ENCODE assay signal across 22 cellular contexts in genomic region chr6:151143337-151143736, GRCh38.
DNase-seq lines count a peak whose midpoint lies in the region; ATAC-seq, FAIRE-seq and TF ChIP-seq lines count a peak whose summit lies in the region.
"Had no signal": no experiment of that assay in that cellular context is flagged by ENCODE, and none has a peak within 500 bp of the region (broad histone marks: within the 10 kb centered on the region; RNA-seq: fewer than 3 reads in every experiment).

No MANE protein-coding gene starts in this region.

- DNase-seq in GM23338 (ENCODE audit: low spot score) (no peak), astrocyte (ENCODE audit: low read depth) (no peak), mesenchymal stem cell (no peak), islet precursor cell (no peak)
- no peak for DNase-seq in stimulated activated effector memory CD8-positive, alpha-beta T cell treated with anti-CD3 and anti-CD28 coated beads, Interleukin-12 subunit alpha, Interleukin-12 subunit beta, amount 100 ng/mL, for 72 hours (ENCODE audit: low spot score in 2 of 2)
- DNase-seq: CD4-positive, CD25-positive, alpha-beta regulatory T cell; COR-L47; DMS79; Kasumi-1; NCI-H1417; NCI-H1694 treated with DMSO at 0.1 percent for 48 hours; NCI-H2081 treated with DMSO at 0.1 percent for 48 hours; NCI-H2171 treated with DMSO at 0.1 percent for 48 hours; NCI-H524 treated with DMSO at 0.1 percent for 48 hours; NCI-H82; OCI-M1; Right ventricle myocardium superior had no signal

- no peak overlapping the region for H2BK15ac ChIP-seq in mesenchymal stem cell (ENCODE audit: low read depth, poor library complexity, severe bottlenecking)

- H2AFZ ChIP-seq in GM23338 (peak overlapping the region; percentile 92), astrocyte (ENCODE audit: low read depth, low read length) (peak overlapping the region; percentile 14), mesenchymal stem cell (ENCODE audit: low read depth, low read length) (no peak overlapping the region)

- H3K4me2 ChIP-seq in GM23338 = no peak overlapping the region
- H3K4me2 ChIP-seq in astrocyte (ENCODE audit: low read length) = peak overlapping the region; percentile 0
- no peak overlapping the region for H3K4me2 ChIP-seq in mesenchymal stem cell (ENCODE audit: low read length, poor library complexity, severe bottlenecking)
- H3K4me2 ChIP-seq: A549 had no signal

- H3K4me1 Mint-ChIP-seq in GM23338 = peaks cover 10% of the 10 kb centered on the region
- peaks cover 7% of the 10 kb centered on the region for H3K4me1 Mint-ChIP-seq in astrocyte (ENCODE audit: low read depth, unreplicated experiment)
- no peaks in the 10 kb centered on the region for H3K4me1 Mint-ChIP-seq in stimulated activated effector memory CD8-positive, alpha-beta T cell treated with anti-CD3 and anti-CD28 coated beads, Interleukin-12 subunit alpha, Interleukin-12 subunit beta, amount 100 ng/mL, for 72 hours
- H3K4me1 Mint-ChIP-seq: B cell; CD4-positive, CD25-positive, alpha-beta regulatory T cell had no signal

- H3K36me3 ChIP-seq in GM23338 (ENCODE audit: insufficient read depth) (no peaks in the 10 kb centered on the region), astrocyte (ENCODE audit: insufficient read depth, low read length) (no peaks in the 10 kb centered on the region), mesenchymal stem cell (ENCODE audit: control insufficient read depth in 1 of 2, insufficient read depth in 2 of 2, low read depth in 1 of 2, low read length in 2 of 2) (no peaks in the 10 kb centered on the region)

- H3K9ac ChIP-seq in astrocyte (ENCODE audit: low read length) (no peak overlapping the region), mesenchymal stem cell (ENCODE audit: low read length) (no peak overlapping the region)

- H4K20me1 ChIP-seq in GM23338 (replicated peaks; ENCODE audit: insufficient read depth) (no peaks in the 10 kb centered on the region), astrocyte (ENCODE audit: insufficient read depth, low read length) (no peaks in the 10 kb centered on the region)

- no peak overlapping the region for H3K18ac ChIP-seq in mesenchymal stem cell (ENCODE audit: low read depth in 1 of 2, low read length in 2 of 2)

- H3K27ac Mint-ChIP-seq in GM23338 (peak overlapping the region; percentile 53; the same call in 1 of the 2 replicates), astrocyte (ENCODE audit: unreplicated experiment) (no peak overlapping the region)
- peak overlapping the region; percentile 10 for H3K27ac Mint-ChIP-seq in stimulated activated effector memory CD8-positive, alpha-beta T cell treated with anti-CD3 and anti-CD28 coated beads, Interleukin-12 subunit alpha, Interleukin-12 subunit beta, amount 100 ng/mL, for 72 hours
- H3K27ac Mint-ChIP-seq: B cell; CD4-positive, CD25-positive, alpha-beta regulatory T cell had no signal

- no peaks in the 10 kb centered on the region for H3K79me1 ChIP-seq in mesenchymal stem cell (replicated peaks; ENCODE audit: low read length, poor library complexity, severe bottlenecking)

- H3K27me3 ChIP-seq in GM23338 (ENCODE audit: insufficient read depth) (no peaks in the 10 kb centered on the region), astrocyte (ENCODE audit: insufficient read depth, low read length) (no peaks in the 10 kb centered on the region), mesenchymal stem cell (ENCODE audit: control insufficient read depth in 1 of 2, insufficient read depth in 1 of 2, low read length in 2 of 2) (no peaks in the 10 kb centered on the region)

- H2BK120ac ChIP-seq in mesenchymal stem cell (ENCODE audit: low read depth, low read length) = no peak overlapping the region

- H2BK5ac ChIP-seq in mesenchymal stem cell (ENCODE audit: low read depth, low read length, poor library complexity, severe bottlenecking) = no peak overlapping the region

- H3K9me3 Mint-ChIP-seq in GM23338 = peaks cover 6% of the 10 kb centered on the region; the same call in 2 of the 3 replicates
- peaks cover 2% of the 10 kb centered on the region for H3K9me3 Mint-ChIP-seq in astrocyte (ENCODE audit: unreplicated experiment)
- H3K9me3 Mint-ChIP-seq in stimulated activated effector memory CD8-positive, alpha-beta T cell treated with anti-CD3 and anti-CD28 coated beads, Interleukin-12 subunit alpha, Interleukin-12 subunit beta, amount 100 ng/mL, for 72 hours = peaks cover 2% of the 10 kb centered on the region

- H2AK5ac ChIP-seq in mesenchymal stem cell (ENCODE audit: low read length, severe bottlenecking) = peak overlapping the region; percentile 61

- peaks cover 4% of the 10 kb centered on the region; the same call in 1 of the 2 replicates for H3K4me1 ChIP-seq in GM23338 (ENCODE audit: insufficient read depth)
- H3K4me1 ChIP-seq in astrocyte (ENCODE audit: insufficient read depth, low read length) = peaks cover 7% of the 10 kb centered on the region
- H3K4me1 ChIP-seq in mesenchymal stem cell (ENCODE audit: control insufficient read depth, insufficient read depth, low read depth, low read length) = peaks cover 20% of the 10 kb centered on the region
- H3K4me1 ChIP-seq: A549 had no signal

- no peak for FAIRE-seq in astrocyte (lab: Jason Lieb, UNC)
- FAIRE-seq: A549, H54 had no signal

- H3K36me3 Mint-ChIP-seq in GM23338 (ENCODE audit: low read depth) (peaks cover 2% of the 10 kb centered on the region; the same call in 1 of the 3 replicates), astrocyte (ENCODE audit: low read depth, unreplicated experiment) (no peaks in the 10 kb centered on the region)
- no peaks in the 10 kb centered on the region for H3K36me3 Mint-ChIP-seq in stimulated activated effector memory CD8-positive, alpha-beta T cell treated with anti-CD3 and anti-CD28 coated beads, Interleukin-12 subunit alpha, Interleukin-12 subunit beta, amount 100 ng/mL, for 72 hours
- H3K36me3 Mint-ChIP-seq: CD4-positive, CD25-positive, alpha-beta regulatory T cell had no signal

- H3K14ac ChIP-seq in mesenchymal stem cell (ENCODE audit: low read length in 2 of 2) = peak overlapping the region in 1 of 2 experiments; percentile 18

- TF ChIP-seq CTCF in GM23338 (conservative IDR thresholded peaks at IDR 0.05; ENCODE audit: low read depth in 2 of 2) (no peak), astrocyte (IDR thresholded peaks at IDR 0.05; ENCODE audit: insufficient read depth, low read depth, low read length) (no peak)

- H3K4me3 Mint-ChIP-seq in GM23338 (no peak overlapping the region), astrocyte (ENCODE audit: unreplicated experiment) (no peak overlapping the region)
- no peak overlapping the region for H3K4me3 Mint-ChIP-seq in stimulated activated effector memory CD8-positive, alpha-beta T cell treated with anti-CD3 and anti-CD28 coated beads, Interleukin-12 subunit alpha, Interleukin-12 subunit beta, amount 100 ng/mL, for 72 hours
- H3K4me3 Mint-ChIP-seq: B cell; CD4-positive, CD25-positive, alpha-beta regulatory T cell had no signal

- H3K79me2 ChIP-seq in GM23338 (replicated peaks; ENCODE audit: insufficient read depth) (no peaks in the 10 kb centered on the region), astrocyte (ENCODE audit: insufficient read depth, low read length) (no peaks in the 10 kb centered on the region)

- H3K9me3 ChIP-seq in astrocyte (ENCODE audit: insufficient read depth, low read depth, low read length) (no peaks in the 10 kb centered on the region), mesenchymal stem cell (ENCODE audit: control insufficient read depth, low read length) (peaks cover 4% of the 10 kb centered on the region)
- H3K9me3 ChIP-seq: A549 had no signal

- H3K9me2 ChIP-seq in GM23338 (ENCODE audit: insufficient read depth) = no peaks in the 10 kb centered on the region

- no peak overlapping the region for H4K91ac ChIP-seq in mesenchymal stem cell (ENCODE audit: low read length)

- no peaks in the 10 kb centered on the region for H3F3A ChIP-seq in GM23338 (replicated peaks; ENCODE audit: low read depth)

- 58% methylated on average over 4 of the region's 4 CpGs for WGBS in mesenchymal stem cell

- ATAC-seq in GM23338 = peak; percentile 35
- ATAC-seq in stimulated activated effector memory CD8-positive, alpha-beta T cell treated with anti-CD3 and anti-CD28 coated beads, Interleukin-12 subunit alpha, Interleukin-12 subunit beta, amount 100 ng/mL, for 72 hours = no peak
- ATAC-seq in GM18519 (IDR thresholded peaks at IDR 0.05; ENCODE audit: low FRiP score, unreplicated experiment) = no peak
- ATAC-seq in HG03439 (IDR thresholded peaks at IDR 0.05; ENCODE audit: unreplicated experiment) = no peak
- ATAC-seq: A549 had no signal

- H3K4me3 ChIP-seq in GM23338 (no peak overlapping the region), astrocyte (ENCODE audit: insufficient read depth, low read depth, low read length) (no peak overlapping the region), mesenchymal stem cell (ENCODE audit: insufficient read depth in 1 of 2, low read depth in 1 of 2, low read length in 2 of 2) (no peak overlapping the region)
- H3K4me3 ChIP-seq: A549 had no signal

- H3K27me3 Mint-ChIP-seq in GM23338 (ENCODE audit: insufficient read depth, low read depth, poor library complexity) (peaks cover 7% of the 10 kb centered on the region), astrocyte (ENCODE audit: low read depth, unreplicated experiment) (peaks cover 6% of the 10 kb centered on the region)

- H4K8ac ChIP-seq in mesenchymal stem cell (ENCODE audit: low read length) = peak overlapping the region; percentile 55

- H2BK12ac ChIP-seq in mesenchymal stem cell (ENCODE audit: low read length in 2 of 2) = peak overlapping the region in 1 of 2 experiments; percentile 6

- no peak overlapping the region for H3K4ac ChIP-seq in mesenchymal stem cell (ENCODE audit: low read depth in 1 of 2, low read length in 2 of 2)

- no peak overlapping the region for H3K23ac ChIP-seq in mesenchymal stem cell (ENCODE audit: low read length in 2 of 2)

- H3K27ac ChIP-seq in GM23338 (ENCODE audit: low read depth) (no peak overlapping the region), astrocyte (ENCODE audit: low read depth, low read length) (no peak overlapping the region), mesenchymal stem cell (ENCODE audit: low read length, poor library complexity, severe bottlenecking) (no peak overlapping the region)

TF ChIP-seq in GM23338, 12 proteins besides CTCF, POLR2A, EP300 and RAD21 (continues in another document):
- TF ChIP-seq EZH2 (IDR thresholded peaks at IDR 0.05; ENCODE audit: low read depth, unreplicated experiment) = no peak
